Comparison of ENCODE assay signal across 19 cellular contexts in the genomic region with DNA sequence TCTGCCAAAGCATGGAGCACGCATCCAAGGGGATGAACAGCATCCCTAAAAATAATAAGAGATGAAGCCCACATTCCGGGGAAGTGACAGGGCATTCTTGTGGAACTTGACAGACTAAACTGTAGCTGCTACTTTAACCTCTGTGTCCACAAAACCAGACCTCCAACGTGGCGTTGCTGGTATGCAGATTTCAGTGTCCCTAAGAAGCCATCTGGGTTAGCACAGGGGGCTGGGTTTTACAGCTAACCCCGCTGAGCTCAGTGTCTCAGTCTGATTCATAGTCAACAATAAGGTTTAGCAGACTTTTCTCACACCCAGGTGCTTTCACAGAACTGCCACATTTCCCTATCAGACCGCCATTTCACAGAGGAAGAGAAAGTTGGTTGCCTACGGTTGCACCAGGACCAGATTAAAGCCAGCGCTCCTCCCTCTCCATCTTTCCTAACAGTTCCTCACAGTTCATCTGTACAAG.
"Had no signal": no experiment of that assay in that cellular context is flagged by ENCODE, and none has a peak within 500 bp of the region (broad histone marks: within the 10 kb centered on the region; RNA-seq: fewer than 3 reads in every experiment).

No MANE protein-coding gene starts in this region.

- H3K4me1 Mint-ChIP-seq: activated B cell treated with CpG ODN at 0.5 μM for 24 hours; activated CD4-positive, alpha-beta T cell treated with anti-CD3 and anti-CD28 coated beads, Interleukin-2, amount 10 ng/mL, durations not matched to agents 7 days and 5 days; activated naive CD8-positive, alpha-beta T cell treated with anti-CD3 and anti-CD28 coated beads, Interleukin-2, amount 10 ng/mL, durations not matched to agents 7 days and 5 days; naive thymus-derived CD8-positive, alpha-beta T cell had no signal

- H3K27me3 Mint-ChIP-seq: activated CD4-positive, alpha-beta T cell treated with anti-CD3 and anti-CD28 coated beads, Interleukin-2, amount 10 ng/mL, durations not matched to agents 7 days and 5 days had no signal

- H3K27ac ChIP-seq: brain microvascular endothelial cell, esophagus squamous epithelium, transverse colon had no signal

- H3K4me1 ChIP-seq: esophagus squamous epithelium had no signal

- H3K36me3 Mint-ChIP-seq: activated naive CD8-positive, alpha-beta T cell treated with anti-CD3 and anti-CD28 coated beads, Interleukin-2, amount 10 ng/mL, durations not matched to agents 7 days and 5 days; naive thymus-derived CD8-positive, alpha-beta T cell had no signal

- H3K9me3 ChIP-seq: esophagus squamous epithelium, transverse colon had no signal

- DNase-seq: activated B cell treated with CpG ODN at 0.5 μM for 24 hours; activated CD4-positive, alpha-beta T cell treated with anti-CD3 and anti-CD28 coated beads, Interleukin-2, amount 10 ng/mL, durations not matched to agents 7 days and 5 days; activated CD8-positive, alpha-beta memory T cell treated with anti-CD3 and anti-CD28 coated beads, Interleukin-2, amount 50 U/mL, for 48 hours; activated gamma-delta T cell treated with Interleukin-2 at 50 U/mL for 16 hours; activated naive CD8-positive, alpha-beta T cell treated with anti-CD3 and anti-CD28 coated beads, Interleukin-2, amount 10 ng/mL, durations not matched to agents 7 days and 5 days; brain microvascular endothelial cell; cortex of kidney; effector CD4-positive, alpha-beta T cell; esophagus squamous epithelium; glutamatergic neuron; naive thymus-derived CD8-positive, alpha-beta T cell; posterior cingulate gyrus; retina; stimulated activated CD4-positive, alpha-beta T cell treated with anti-CD3 and anti-CD28 coated beads, Interleukin-4, amount 100 ng/mL, for 24 hours; stimulated activated naive CD4-positive, alpha-beta T cell treated with Interleukin-2 at 50 U/mL for 16 hours; substantia nigra; transverse colon had no signal

- H3K27me3 ChIP-seq: esophagus squamous epithelium, transverse colon had no signal

- ATAC-seq: naive thymus-derived CD8-positive, alpha-beta T cell had no signal

- H3K36me3 ChIP-seq: brain microvascular endothelial cell, transverse colon had no signal

- H3K9me3 Mint-ChIP-seq: activated B cell treated with CpG ODN at 0.5 μM for 24 hours; activated CD4-positive, alpha-beta T cell treated with anti-CD3 and anti-CD28 coated beads, Interleukin-2, amount 10 ng/mL, durations not matched to agents 7 days and 5 days; activated naive CD8-positive, alpha-beta T cell treated with anti-CD3 and anti-CD28 coated beads, Interleukin-2, amount 10 ng/mL, durations not matched to agents 7 days and 5 days; naive thymus-derived CD8-positive, alpha-beta T cell; T-helper 2 cell treated with Interferon-gamma antibody and Interleukin-4, amounts not matched to agents 5 μg/mL and 100 μg/mL, for 36 hours had no signal

- FAIRE-seq: endothelial cell of umbilical vein had no signal

- H3K4me3 Mint-ChIP-seq: activated B cell treated with CpG ODN at 0.5 μM for 24 hours; activated CD4-positive, alpha-beta T cell treated with anti-CD3 and anti-CD28 coated beads, Interleukin-2, amount 10 ng/mL, durations not matched to agents 7 days and 5 days; activated naive CD8-positive, alpha-beta T cell treated with anti-CD3 and anti-CD28 coated beads, Interleukin-2, amount 10 ng/mL, durations not matched to agents 7 days and 5 days; naive thymus-derived CD8-positive, alpha-beta T cell; T-helper 2 cell treated with Interferon-gamma antibody and Interleukin-4, amounts not matched to agents 5 μg/mL and 100 μg/mL, for 36 hours had no signal

- H3K27ac Mint-ChIP-seq: activated B cell treated with CpG ODN at 0.5 μM for 24 hours; activated CD4-positive, alpha-beta T cell treated with anti-CD3 and anti-CD28 coated beads, Interleukin-2, amount 10 ng/mL, durations not matched to agents 7 days and 5 days; activated naive CD8-positive, alpha-beta T cell treated with anti-CD3 and anti-CD28 coated beads, Interleukin-2, amount 10 ng/mL, durations not matched to agents 7 days and 5 days; T-helper 2 cell treated with Interferon-gamma antibody and Interleukin-4, amounts not matched to agents 5 μg/mL and 100 μg/mL, for 36 hours had no signal

- H3K4me3 ChIP-seq: esophagus squamous epithelium, transverse colon had no signal
